In the genomic region with DNA sequence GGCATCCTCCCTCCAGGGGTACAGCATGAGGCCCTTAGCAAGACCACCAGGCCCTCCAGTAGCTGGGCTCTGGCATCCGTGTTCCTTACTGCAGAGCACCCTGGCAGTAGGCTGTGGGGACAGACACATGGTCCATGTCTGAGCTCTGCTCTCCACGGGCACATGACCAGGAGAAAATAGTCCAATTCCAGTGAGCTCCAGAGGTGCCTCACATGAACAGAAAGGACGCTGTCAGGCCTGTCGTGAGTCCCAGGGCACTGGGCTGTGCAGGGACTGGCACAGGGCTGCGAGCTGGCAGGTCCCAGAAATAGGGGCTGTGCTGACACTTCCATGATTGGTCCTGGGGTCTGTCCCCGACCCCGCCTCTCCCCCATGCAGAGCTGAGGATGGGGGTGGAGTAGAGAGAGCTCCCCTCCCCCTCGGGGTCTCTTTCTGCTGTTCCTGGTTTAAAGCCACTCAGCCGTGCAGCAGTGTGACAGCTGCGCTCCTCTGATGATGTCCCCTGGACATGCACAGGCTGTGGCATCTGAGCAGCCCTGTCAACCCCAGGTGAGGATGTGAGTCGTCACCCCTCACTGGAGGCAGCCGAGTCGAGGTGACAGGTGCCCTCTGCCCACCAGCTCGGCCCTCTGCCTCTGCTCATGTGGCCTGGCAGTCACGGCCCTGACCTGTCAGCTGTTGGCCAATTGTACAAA, we compare ENCODE assay signal across 18 cellular contexts. TPM values are rescaled to one million over a fixed set of nuclear protein-coding genes. Genes with fewer than 3 reads are reported as not detected.
"Had no signal": no experiment of that assay in that cellular context is flagged by ENCODE, and none has a peak within 500 bp of the region (broad histone marks: within the 10 kb centered on the region; RNA-seq: fewer than 3 reads in every experiment).

No MANE protein-coding gene starts in this region.

- H3K4me1 ChIP-seq: gastrocnemius medialis, psoas muscle had no signal

- H3K36me3 Mint-ChIP-seq: activated naive CD4-positive, alpha-beta T cell treated with anti-CD3 and anti-CD28 coated beads, Interleukin-2, amount 10 ng/mL, durations not matched to agents 7 days and 5 days; natural killer cell had no signal

- H3K27me3 Mint-ChIP-seq: activated CD4-positive, alpha-beta T cell treated with anti-CD3 and anti-CD28 coated beads for 36 hours; activated CD8-positive, alpha-beta T cell treated with anti-CD3 and anti-CD28 coated beads for 36 hours; stimulated activated naive CD8-positive, alpha-beta T cell treated with anti-CD3 and anti-CD28 coated beads, Interleukin-15, Interleukin-2, amounts not matched to agents 100 ng/mL and 50 ng/mL, for 24 hours had no signal

- H2AFZ ChIP-seq: hepatocyte had no signal

- H3K4me1 Mint-ChIP-seq: activated CD4-positive, alpha-beta T cell treated with anti-CD3 and anti-CD28 coated beads for 36 hours; activated naive CD4-positive, alpha-beta T cell treated with anti-CD3 and anti-CD28 coated beads, Interleukin-2, amount 10 ng/mL, durations not matched to agents 7 days and 5 days; natural killer cell had no signal

- H3K27me3 ChIP-seq: cardiac muscle cell, gastrocnemius medialis, hepatocyte had no signal

- H3K4me2 ChIP-seq: hepatocyte had no signal

- H3K36me3 ChIP-seq: cardiac muscle cell, gastrocnemius medialis, thoracic aorta had no signal

- H3K4me3 ChIP-seq: cardiac muscle cell, coronary artery, gastrocnemius medialis, hepatocyte, lung, psoas muscle, thoracic aorta had no signal

- H3K9me3 ChIP-seq: gastrocnemius medialis, psoas muscle, thoracic aorta had no signal

- H3K79me2 ChIP-seq: hepatocyte had no signal

- ATAC-seq: activated CD4-positive, alpha-beta T cell treated with anti-CD3 and anti-CD28 coated beads for 36 hours; activated CD8-positive, alpha-beta T cell treated with anti-CD3 and anti-CD28 coated beads for 36 hours; gastrocnemius medialis; natural killer cell; psoas muscle had no signal

- H3K27ac Mint-ChIP-seq: activated CD4-positive, alpha-beta T cell treated with anti-CD3 and anti-CD28 coated beads for 36 hours; activated CD8-positive, alpha-beta T cell treated with anti-CD3 and anti-CD28 coated beads for 36 hours; activated naive CD4-positive, alpha-beta T cell treated with anti-CD3 and anti-CD28 coated beads, Interleukin-2, amount 10 ng/mL, durations not matched to agents 7 days and 5 days; natural killer cell; stimulated activated naive CD8-positive, alpha-beta T cell treated with anti-CD3 and anti-CD28 coated beads, Interleukin-15, Interleukin-2, amounts not matched to agents 100 ng/mL and 50 ng/mL, for 24 hours had no signal

- DNase-seq: activated CD4-positive, alpha-beta T cell treated with anti-CD3 and anti-CD28 coated beads for 36 hours; activated CD8-positive, alpha-beta T cell treated with anti-CD3 and anti-CD28 coated beads for 36 hours; activated naive CD4-positive, alpha-beta T cell treated with anti-CD3 and anti-CD28 coated beads, Interleukin-2, amount 10 ng/mL, durations not matched to agents 7 days and 5 days; effector CD8-positive, alpha-beta T cell; gastrocnemius medialis; natural killer cell; occipital lobe; psoas muscle; stimulated activated CD4-positive, alpha-beta T cell treated with anti-CD3 and anti-CD28 coated beads, Interleukin-2, amount 100 ng/mL, for 48 hours; T1000 had no signal

- H3K9me3 Mint-ChIP-seq: activated CD8-positive, alpha-beta T cell treated with anti-CD3 and anti-CD28 coated beads for 36 hours; activated naive CD4-positive, alpha-beta T cell treated with anti-CD3 and anti-CD28 coated beads, Interleukin-2, amount 10 ng/mL, durations not matched to agents 7 days and 5 days; natural killer cell; stimulated activated naive CD8-positive, alpha-beta T cell treated with anti-CD3 and anti-CD28 coated beads, Interleukin-15, Interleukin-2, amounts not matched to agents 100 ng/mL and 50 ng/mL, for 24 hours had no signal

- H3K27ac ChIP-seq: cardiac muscle cell, coronary artery, gastrocnemius medialis, hepatocyte, psoas muscle, thoracic aorta, VCaP had no signal

- H3K4me3 Mint-ChIP-seq: activated CD4-positive, alpha-beta T cell treated with anti-CD3 and anti-CD28 coated beads for 36 hours; activated CD8-positive, alpha-beta T cell treated with anti-CD3 and anti-CD28 coated beads for 36 hours; activated naive CD4-positive, alpha-beta T cell treated with anti-CD3 and anti-CD28 coated beads, Interleukin-2, amount 10 ng/mL, durations not matched to agents 7 days and 5 days; natural killer cell; stimulated activated naive CD8-positive, alpha-beta T cell treated with anti-CD3 and anti-CD28 coated beads, Interleukin-15, Interleukin-2, amounts not matched to agents 100 ng/mL and 50 ng/mL, for 24 hours had no signal

RNA-seq across cellular contexts. Expression of a gene that starts 25.2 kb away (rescaled TPM):
- total RNA-seq: gastrocnemius medialis, mononuclear cell, natural killer cell, thoracic aorta had no signal
